ENCODE assay signal across 10 cellular contexts in the genomic region with DNA sequence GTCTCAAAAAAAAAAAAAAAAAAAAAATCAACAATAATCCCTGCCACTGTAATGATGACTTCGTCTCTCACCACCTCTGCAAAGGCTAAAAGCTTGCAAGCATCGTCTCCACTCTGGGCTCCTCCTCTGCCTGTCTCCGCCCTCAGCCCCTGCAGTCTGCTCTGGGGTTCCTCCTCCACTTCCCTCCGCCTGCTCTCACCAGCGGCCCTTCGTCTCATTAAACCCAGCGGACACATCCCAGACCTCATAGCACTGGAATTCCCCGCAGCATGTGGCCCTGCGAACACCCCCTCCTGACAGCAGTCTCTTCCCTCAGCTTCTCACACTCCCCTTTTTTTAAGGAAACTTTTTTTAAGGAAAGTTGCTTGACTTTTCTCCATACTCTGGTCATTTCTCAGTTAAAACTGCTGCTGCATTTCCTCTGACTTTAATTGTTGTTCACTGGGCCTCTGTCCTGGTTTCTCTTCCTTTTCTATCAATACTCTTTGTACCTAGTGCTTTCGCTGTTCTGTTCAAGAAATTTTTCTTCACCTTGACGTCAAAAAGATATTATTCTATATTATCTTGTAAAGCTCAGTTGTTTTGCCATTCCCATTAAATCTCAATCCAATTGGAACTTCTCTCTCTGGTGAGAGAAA.
DNase-seq lines count a peak whose midpoint lies in the region; ATAC-seq and TF ChIP-seq lines count a peak whose summit lies in the region.
"Had no signal": no experiment of that assay in that cellular context is flagged by ENCODE, and none has a peak within 500 bp of the region (broad histone marks: within the 10 kb centered on the region; RNA-seq: fewer than 3 reads in every experiment).

No MANE protein-coding gene starts in this region.

- H3K27me3 ChIP-seq in Caco-2 (replicated peaks; ENCODE audit: control insufficient read depth, insufficient read depth, low read length) = no peaks in the 10 kb centered on the region

- H3K4me3 ChIP-seq in Caco-2 (ENCODE audit: low read depth, low read length) = no peak overlapping the region

- BruUV-seq in Caco-2 (replicated peaks; lab: Mats Ljungman, UMichigan) = no TSS peak

- H3K9me3 Mint-ChIP-seq in Caco-2 (ENCODE audit: unreplicated experiment) (no peaks in the 10 kb centered on the region), nephron progenitor cell (no peaks in the 10 kb centered on the region)

- H3K9me3 ChIP-seq in Caco-2 = no peaks in the 10 kb centered on the region

- intact Hi-C loops in Caco-2 (cut with micrococcal nuclease; ENCODE audit: unreplicated experiment) = loop anchor here (10.0 kb wide), 1 partner anchor 286 kb away; no protein-coding TSS in a partner anchor

- no peak for TF ChIP-seq CTCF in Caco-2 (IDR thresholded peaks at IDR 0.05; ENCODE audit: insufficient read depth in 1 of 2, low read depth in 1 of 2, low read length in 1 of 2, severe bottlenecking in 1 of 2, unreplicated experiment in 1 of 2)
- no peak for TF ChIP-seq CTCF in nephron progenitor cell (IDR thresholded peaks at IDR 0.05)

- no peak for ATAC-seq in GM21360 (IDR thresholded peaks at IDR 0.05; ENCODE audit: unreplicated experiment)
- ATAC-seq: HCT116 had no signal

- CTCF ChIA-PET in Caco-2 (lab: Charles Lee) = no interaction called here

- H3K27me3 Mint-ChIP-seq in Caco-2 (ENCODE audit: insufficient read depth, unreplicated experiment) (no peaks in the 10 kb centered on the region), nephron progenitor cell (ENCODE audit: low read depth, poor library complexity) (peaks cover 16% of the 10 kb centered on the region)

- peaks cover 13% of the 10 kb centered on the region for H3K4me1 Mint-ChIP-seq in Caco-2 (ENCODE audit: low read depth, unreplicated experiment)
- peaks cover 15% of the 10 kb centered on the region for H3K4me1 Mint-ChIP-seq in nephron progenitor cell

- H3K36me3 ChIP-seq in Caco-2 (ENCODE audit: control insufficient read depth, insufficient read depth, low read length) = no peaks in the 10 kb centered on the region

- no peaks in the 10 kb centered on the region for H3K36me3 Mint-ChIP-seq in Caco-2 (ENCODE audit: insufficient read depth, unreplicated experiment)
- no peaks in the 10 kb centered on the region for H3K36me3 Mint-ChIP-seq in nephron progenitor cell (ENCODE audit: low read depth)

- POLR2A ChIA-PET in Caco-2 (lab: Charles Lee) = no interaction called here

- H3K27ac Mint-ChIP-seq in Caco-2 (ENCODE audit: unreplicated experiment) = peak overlapping the region; percentile 24
- H3K27ac Mint-ChIP-seq in nephron progenitor cell = peak overlapping the region; percentile 3

- H3K4me1 ChIP-seq in Caco-2 = peaks cover 7% of the 10 kb centered on the region

- H3K4me3 Mint-ChIP-seq in Caco-2 (ENCODE audit: unreplicated experiment) = no peak overlapping the region
- no peak overlapping the region for H3K4me3 Mint-ChIP-seq in nephron progenitor cell

- DNase-seq in Caco-2 (peak in 1 of 2 experiments; percentile 42), NCI-H226 (peak; percentile 61), fibroblast of the conjunctiva (ENCODE audit: low read depth) (peak; percentile 6), nephron progenitor cell (peak; percentile 58), HCEC 1CT (no peak), HUDEP-2 (lab: John Stamatoyannopoulos, UW; ENCODE audit: unreplicated experiment in 76 of 76) (no peak), GDM1 (lab: John Stamatoyannopoulos, UW) (no peak)
- DNase-seq: NCI-H1048 had no signal

Comparison
In these comparisons a context has a peak if more than half of its experiments do, and no peak if none do; other contexts are left out.
1. DNase-seq: peak in NCI-H226 (single experiment), fibroblast of the conjunctiva (single experiment) and nephron progenitor cell (single experiment); none in HCEC 1CT (single experiment), HUDEP-2 (0 of 76) and GDM1 (single experiment).